ENCODE assay signal across 25 cellular contexts in the genomic region with DNA sequence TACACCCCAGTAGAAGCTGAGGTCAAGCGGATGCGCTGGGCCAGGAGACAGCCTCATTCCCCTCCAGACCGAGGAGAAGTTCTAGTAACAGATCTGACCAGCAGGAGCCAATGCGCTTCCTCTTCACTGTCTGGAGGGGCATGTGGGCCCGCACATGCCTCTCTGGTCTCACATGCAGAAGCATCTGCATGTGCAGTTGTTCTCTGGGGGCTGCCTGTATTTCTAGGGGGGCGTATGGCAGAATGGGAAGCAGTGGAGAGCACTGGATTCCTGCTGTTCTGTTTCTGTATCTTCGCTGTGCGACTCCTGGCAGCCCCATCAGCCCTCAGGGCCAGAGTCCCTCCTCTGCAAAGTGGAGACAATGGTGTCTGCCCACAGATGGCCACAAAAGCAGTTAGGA.
DNase-seq lines count a peak whose midpoint lies in the region; ATAC-seq and TF ChIP-seq lines count a peak whose summit lies in the region.
"Had no signal": no experiment of that assay in that cellular context is flagged by ENCODE, and none has a peak within 500 bp of the region (broad histone marks: within the 10 kb centered on the region; RNA-seq: fewer than 3 reads in every experiment).

No MANE protein-coding gene starts in this region.

- H3K27me3 Mint-ChIP-seq in GM23338 (ENCODE audit: insufficient read depth, low read depth, poor library complexity) (peaks cover 11% of the 10 kb centered on the region), endodermal cell (ENCODE audit: insufficient read depth) (no peaks in the 10 kb centered on the region), T-helper 17 cell (peaks cover 4% of the 10 kb centered on the region)

- no peak overlapping the region for H3K27ac Mint-ChIP-seq in GM23338
- no peak overlapping the region for H3K27ac Mint-ChIP-seq in endodermal cell
- H3K27ac Mint-ChIP-seq in T-helper 17 cell = no peak overlapping the region
- H3K27ac Mint-ChIP-seq: CD14-positive monocyte; CD8-positive, alpha-beta memory T cell; IgD-negative memory B cell had no signal

- peaks cover 12% of the 10 kb centered on the region; the same call in 2 of the 3 replicates for H3K4me1 Mint-ChIP-seq in GM23338
- no peaks in the 10 kb centered on the region for H3K4me1 Mint-ChIP-seq in endodermal cell
- H3K4me1 Mint-ChIP-seq in T-helper 17 cell = peaks cover 3% of the 10 kb centered on the region
- H3K4me1 Mint-ChIP-seq: CD8-positive, alpha-beta memory T cell had no signal

- H3K4me3 Mint-ChIP-seq in GM23338 (no peak overlapping the region), endodermal cell (no peak overlapping the region), T-helper 17 cell (no peak overlapping the region)
- H3K4me3 Mint-ChIP-seq: CD14-positive monocyte; CD8-positive, alpha-beta memory T cell; IgD-negative memory B cell had no signal

- H3K4me1 ChIP-seq in GM23338 (ENCODE audit: insufficient read depth) (peaks cover 4% of the 10 kb centered on the region; the same call in 1 of the 2 replicates), endodermal cell (ENCODE audit: control insufficient read depth, insufficient read depth, low read length) (no peaks in the 10 kb centered on the region), osteoblast (ENCODE audit: insufficient read depth, low read length) (no peaks in the 10 kb centered on the region), prostate gland (replicated peaks) (no peaks in the 10 kb centered on the region)
- H3K4me1 ChIP-seq: HAP-1, SJSA1 had no signal

- H3K27ac ChIP-seq in GM23338 (ENCODE audit: low read depth) = no peak overlapping the region
- H3K27ac ChIP-seq in endodermal cell (ENCODE audit: low read depth, low read length) = peak overlapping the region; percentile 79
- H3K27ac ChIP-seq in osteoblast (ENCODE audit: low read depth, low read length) = no peak overlapping the region
- no peak overlapping the region for H3K27ac ChIP-seq in prostate gland
- H3K27ac ChIP-seq: PC-9, SJSA1 had no signal

- H3K9ac ChIP-seq in endodermal cell (ENCODE audit: extremely low read depth, low read length, poor library complexity, severe bottlenecking) = no peak overlapping the region

- H3K4me3 ChIP-seq in GM23338 (no peak overlapping the region), endodermal cell (ENCODE audit: low read length) (no peak overlapping the region), osteoblast (ENCODE audit: insufficient read depth, low read length) (no peak overlapping the region), prostate gland (no peak overlapping the region)
- H3K4me3 ChIP-seq: HAP-1, PC-9, SJSA1 had no signal

- H4K20me1 ChIP-seq in GM23338 (replicated peaks; ENCODE audit: insufficient read depth) (no peaks in the 10 kb centered on the region; the same call in 1 of the 2 replicates), osteoblast (ENCODE audit: insufficient read depth, low read length) (no peaks in the 10 kb centered on the region)

- H3K36me3 ChIP-seq in GM23338 (ENCODE audit: insufficient read depth) (no peaks in the 10 kb centered on the region), endodermal cell (ENCODE audit: control insufficient read depth, insufficient read depth, low read length) (no peaks in the 10 kb centered on the region), osteoblast (ENCODE audit: insufficient read depth, low read length) (no peaks in the 10 kb centered on the region), prostate gland (no peaks in the 10 kb centered on the region)
- H3K36me3 ChIP-seq: HAP-1, SJSA1 had no signal

- H3K9me3 ChIP-seq in endodermal cell (ENCODE audit: control insufficient read depth, low read length) (no peaks in the 10 kb centered on the region), osteoblast (ENCODE audit: low read depth, low read length) (no peaks in the 10 kb centered on the region), T-helper 17 cell (ENCODE audit: control insufficient read depth, low read length, poor library complexity, severe bottlenecking) (no peaks in the 10 kb centered on the region), prostate gland (no peaks in the 10 kb centered on the region)
- H3K9me3 ChIP-seq: HAP-1, SJSA1 had no signal

- no peaks in the 10 kb centered on the region for H3K36me3 Mint-ChIP-seq in GM23338 (ENCODE audit: low read depth)
- H3K36me3 Mint-ChIP-seq in endodermal cell (ENCODE audit: low read depth) = no peaks in the 10 kb centered on the region
- H3K36me3 Mint-ChIP-seq in T-helper 17 cell (ENCODE audit: low read depth) = no peaks in the 10 kb centered on the region
- H3K36me3 Mint-ChIP-seq: CD14-positive monocyte; CD8-positive, alpha-beta memory T cell; IgD-negative memory B cell had no signal

- ATAC-seq in GM23338 (peak; percentile 35; the same call in 2 of the 3 replicates), T-helper 17 cell (no peak)

- H3K9me3 Mint-ChIP-seq in GM23338 (no peaks in the 10 kb centered on the region), endodermal cell (no peaks in the 10 kb centered on the region)
- H3K9me3 Mint-ChIP-seq: CD8-positive, alpha-beta memory T cell; IgD-negative memory B cell had no signal

- intact Hi-C loops in prostate gland (cut with DNase I) = no loop called here

- no peaks in the 10 kb centered on the region for H3K79me2 ChIP-seq in GM23338 (replicated peaks; ENCODE audit: insufficient read depth)
- no peaks in the 10 kb centered on the region for H3K79me2 ChIP-seq in osteoblast (ENCODE audit: insufficient read depth, low read length)

- H3K27me3 ChIP-seq in GM23338 (ENCODE audit: insufficient read depth) (no peaks in the 10 kb centered on the region), endodermal cell (ENCODE audit: control insufficient read depth, insufficient read depth, low read length, poor library complexity, severe bottlenecking) (no peaks in the 10 kb centered on the region), osteoblast (ENCODE audit: insufficient read depth, low read length) (no peaks in the 10 kb centered on the region), prostate gland (replicated peaks; ENCODE audit: insufficient read depth) (peaks cover 2% of the 10 kb centered on the region)
- H3K27me3 ChIP-seq: SJSA1 had no signal

- no peak for TF ChIP-seq CTCF in GM23338 (conservative IDR thresholded peaks at IDR 0.05; ENCODE audit: low read depth in 2 of 2)
- TF ChIP-seq CTCF in endodermal cell (conservative IDR thresholded peaks at IDR 0.05) = no peak
- no peak for TF ChIP-seq CTCF in osteoblast (IDR thresholded peaks at IDR 0.05; ENCODE audit: extremely low read depth, low read depth, low read length)
- no peak for TF ChIP-seq CTCF in prostate gland (IDR thresholded peaks at IDR 0.05)

- 90 to 91% methylated on average over 7 to 8 of the region's 8 CpGs for WGBS in endodermal cell (ENCODE audit: insufficient coverage in 1 of 2, insufficient read length in 1 of 2), 2 experiments
- WGBS in prostate gland = 86% methylated on average over 8 of the region's 8 CpGs

- H2AFZ ChIP-seq in GM23338 (no peak overlapping the region), osteoblast (ENCODE audit: low read length) (no peak overlapping the region)
- H2AFZ ChIP-seq: PC-9 had no signal

- TF ChIP-seq POLR2A in prostate gland (IDR thresholded peaks at IDR 0.05) = no peak

- H3K4me2 ChIP-seq in GM23338 (no peak overlapping the region), osteoblast (ENCODE audit: insufficient read depth, low read length) (no peak overlapping the region)
- H3K4me2 ChIP-seq: PC-9 had no signal

- no peaks in the 10 kb centered on the region for H3F3A ChIP-seq in GM23338 (replicated peaks; ENCODE audit: low read depth)

- DNase-seq in GM23338 (ENCODE audit: low spot score) (no peak), NCI-H69 (lab: John Stamatoyannopoulos, UW) (peak; percentile 5), endodermal cell (no peak), osteoblast (ENCODE audit: insufficient read length, low spot score, missing footprints) (peak; percentile 66), OCI-M2 (lab: John Stamatoyannopoulos, UW; ENCODE audit: unreplicated experiment) (no peak), T-helper 17 cell (no peak), prostate gland (ENCODE audit: low spot score) (no peak)
- DNase-seq: CD8-positive, alpha-beta memory T cell; DMS 273 treated with DMSO at 0.1 percent for 48 hours; DMS79; GF-D8; MV-4-11; NCI-H1105; NCI-H1436 treated with DMSO at 0.1 percent for 48 hours; NCI-H187 treated with DMSO at 0.1 percent for 48 hours; NCI-H524; NCI-H774; PC-9; Right ventricle myocardium superior; RPMI8226; T-helper 1 cell had no signal

- no peaks in the 10 kb centered on the region for H3K9me2 ChIP-seq in GM23338 (ENCODE audit: insufficient read depth)

TF ChIP-seq in GM23338, 12 proteins besides CTCF, POLR2A, EP300 and RAD21 (continues in another document):
- no peak for TF ChIP-seq EZH2phosphoT487 (IDR thresholded peaks at IDR 0.05; ENCODE audit: unreplicated experiment)
- TF ChIP-seq, protein P1, sequence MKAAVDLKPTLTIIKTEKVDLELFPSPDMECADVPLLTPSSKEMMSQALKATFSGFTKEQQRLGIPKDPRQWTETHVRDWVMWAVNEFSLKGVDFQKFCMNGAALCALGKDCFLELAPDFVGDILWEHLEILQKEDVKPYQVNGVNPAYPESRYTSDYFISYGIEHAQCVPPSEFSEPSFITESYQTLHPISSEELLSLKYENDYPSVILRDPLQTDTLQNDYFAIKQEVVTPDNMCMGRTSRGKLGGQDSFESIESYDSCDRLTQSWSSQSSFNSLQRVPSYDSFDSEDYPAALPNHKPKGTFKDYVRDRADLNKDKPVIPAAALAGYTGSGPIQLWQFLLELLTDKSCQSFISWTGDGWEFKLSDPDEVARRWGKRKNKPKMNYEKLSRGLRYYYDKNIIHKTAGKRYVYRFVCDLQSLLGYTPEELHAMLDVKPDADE (IDR thresholded peaks at IDR 0.05) = no peak

Comparison
In these comparisons a context has a peak if more than half of its experiments do, and no peak if none do; other contexts are left out.
1. DNase-seq: peak in NCI-H69 (single experiment) and osteoblast (single experiment); none in GM23338 (single experiment), endodermal cell (single experiment), OCI-M2 (single experiment), T-helper 17 cell (0 of 3) and prostate gland (single experiment).